In the genomic region with DNA sequence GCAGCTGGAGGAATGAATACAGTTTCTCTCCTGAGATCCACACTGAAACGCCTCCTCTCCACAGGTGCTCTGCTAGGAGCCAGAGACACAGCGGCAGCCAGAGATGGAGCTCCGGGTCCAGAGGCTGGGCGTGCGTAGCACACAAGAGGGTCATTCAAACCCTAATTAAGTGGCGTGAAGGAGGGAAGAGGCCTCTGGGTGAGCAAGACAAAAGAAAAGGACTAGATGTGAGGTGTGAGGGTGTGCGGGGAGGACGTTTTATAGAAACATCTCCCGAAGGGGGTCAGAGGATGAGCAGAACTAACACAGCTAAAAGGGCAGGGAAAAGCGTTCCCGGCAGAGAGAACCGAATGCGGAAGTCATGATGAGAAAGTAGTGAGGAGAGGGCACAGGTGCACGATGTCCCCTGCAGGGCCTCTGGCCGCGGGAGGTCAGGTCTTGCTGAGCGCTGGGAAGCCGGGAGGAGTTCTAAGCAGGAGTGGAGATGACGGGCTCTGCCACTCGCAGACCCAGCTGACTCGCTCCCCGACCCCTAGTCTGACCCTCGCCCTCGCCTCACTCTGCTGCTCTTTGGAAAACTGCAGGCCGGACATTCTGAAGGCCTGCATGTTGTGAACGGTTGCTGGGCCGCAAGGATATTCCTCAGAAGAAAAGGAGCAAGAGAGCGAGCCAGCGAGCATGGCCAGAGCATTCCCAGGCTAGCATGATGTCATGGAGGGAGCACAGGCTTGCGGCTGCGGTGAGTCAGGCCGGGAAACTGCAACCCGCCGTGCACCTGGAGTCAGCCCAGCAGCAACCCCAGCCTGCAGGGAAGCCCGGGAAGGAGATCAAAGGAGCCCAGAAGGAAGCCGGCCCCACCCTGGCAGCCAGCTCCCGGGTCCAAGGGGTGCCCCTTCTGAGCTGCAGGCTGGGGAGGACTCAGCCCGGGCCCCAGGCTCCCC, we compare ENCODE assay signal across 9 cellular contexts. TPM values are rescaled to one million over a fixed set of nuclear protein-coding genes. Genes with fewer than 3 reads are reported as not detected.
A peak's percentile ranks its signal among the peaks of the same experiment; 100 is the strongest.
DNase-seq lines count a peak whose midpoint lies in the region; ATAC-seq, FAIRE-seq and TF ChIP-seq lines count a peak whose summit lies in the region.
"Had no signal": no experiment of that assay in that cellular context is flagged by ENCODE, and none has a peak within 500 bp of the region (broad histone marks: within the 10 kb centered on the region; RNA-seq: fewer than 3 reads in every experiment).

No MANE protein-coding gene starts in this region.

- WGBS in GM23248 (ENCODE audit: low coverage in 1 of 2, low lambda C conversion rate in 2 of 2, missing lambda C conversion rate in 2 of 2), 2 experiments, result 45 to 48% methylated on average over 37 to 38 of the region's 38 CpGs

- H3K79me2 ChIP-seq in GM23248 (ENCODE audit: insufficient read depth), result no peaks in the 10 kb centered on the region

- H3K9me2 ChIP-seq in GM23248 (ENCODE audit: insufficient read depth), result no peaks in the 10 kb centered on the region

- H3F3A ChIP-seq in GM23248 (ENCODE audit: insufficient read depth), result 0 out of 2 replicates have a peak, but pooled peaks cover 5% of the 10 kb centered on the region

- no peaks in the 10 kb centered on the region for H3K36me3 ChIP-seq in GM23248 (ENCODE audit: low read depth)
- H3K36me3 ChIP-seq: tibial artery had no signal

- H2AFZ ChIP-seq in GM23248, result no peak overlapping the region

- H3K27me3 ChIP-seq in GM23248 (replicated peaks; ENCODE audit: insufficient read depth), result peaks cover 33% of the 10 kb centered on the region

- H3K4me1 ChIP-seq in GM23248 (ENCODE audit: insufficient read depth), result peaks cover 5% of the 10 kb centered on the region; the same call in 1 of the 2 replicates

- no peak overlapping the region for H3K4me3 ChIP-seq in GM23248
- H3K4me3 ChIP-seq in retinal pigment epithelial cell (ENCODE audit: low read length), result no peak overlapping the region
- H3K4me3 ChIP-seq: tibial artery had no signal

- DNase-seq in GM23248, result peak; percentile 98
- DNase-seq in T1000 (lab: John Stamatoyannopoulos, UW), result peak; percentile 63
- DNase-seq in Right ventricle myocardium superior, result peak; percentile 69
- DNase-seq in retinal pigment epithelial cell (ENCODE audit: low read depth), result peak; percentile 45
- no peak for DNase-seq in GM19239 (ENCODE audit: insufficient read length, low spot score)
- DNase-seq in activated CD4-positive, alpha-beta T cell treated with anti-CD3 and anti-CD28 coated beads, Interleukin-2, amount 50 U/mL, for 48 hours, result no peak
- DNase-seq in COLO829 (ENCODE audit: low spot score), result no peak

- in situ Hi-C loops in GM23248 (cut with MboI), result no loop called here

- H3K27ac ChIP-seq in GM23248, result no peak overlapping the region
- H3K27ac ChIP-seq: tibial artery had no signal

- no peak for FAIRE-seq in GM19239 (lab: Jason Lieb, UNC)

- intact Hi-C loops in Right ventricle myocardium superior (cut with DNase I), result no loop called here

- H3K9me3 ChIP-seq in GM23248 (ENCODE audit: low read depth), result no peaks in the 10 kb centered on the region
- H3K9me3 ChIP-seq: tibial artery had no signal

- H3K9ac ChIP-seq in GM23248, result peak overlapping the region; percentile 27; the same call in 1 of the 2 replicates

- no peak for TF ChIP-seq CTCF in retinal pigment epithelial cell (conservative IDR thresholded peaks at IDR 0.05; ENCODE audit: low read depth, low read length)

- peak; percentile 90 for ATAC-seq in Right ventricle myocardium superior (ENCODE audit: poor library complexity)
- no peak for ATAC-seq in GM21786 (IDR thresholded peaks at IDR 0.05; ENCODE audit: unreplicated experiment)

- H3K4me2 ChIP-seq in GM23248 (ENCODE audit: unreplicated experiment), result peak overlapping the region; percentile 48

- H4K20me1 ChIP-seq in GM23248 (ENCODE audit: insufficient read depth), result no peaks in the 10 kb centered on the region

RNA-seq across cellular contexts. Expression of a gene that starts 54.2 kb away (rescaled TPM):
- total RNA-seq in GM23248 (2014; rRNA removed; shearing (Covaris generic)), result not detected in 2 replicates
- 0.09 TPM in 1 of 2 replicates, not detected in the other for polyA plus RNA-seq in GM23248 (2016; fragmentation: Nextera tagmentation; extraction: Ambion mirVana)
- 23.2 TPM for total RNA-seq in Right ventricle myocardium superior

Comparison
In these comparisons a context has a peak if more than half of its experiments do, and no peak if none do; other contexts are left out.
1. DNase-seq: peak in GM23248 (single experiment), T1000 (single experiment), Right ventricle myocardium superior (single experiment) and retinal pigment epithelial cell (single experiment); none in GM19239 (single experiment), activated CD4-positive, alpha-beta T cell treated with anti-CD3 and anti-CD28 coated beads, Interleukin-2, amount 50 U/mL, for 48 hours (0 of 2) and COLO829 (single experiment).
2. RNA of a gene that starts 54.2 kb away (total RNA-seq): 23.2 TPM in Right ventricle myocardium superior (single experiment); not detected in GM23248; every median in the first group is over 10 times any median in the second.